Comparison of ENCODE assay signal across 9 cellular contexts in the genomic region with DNA sequence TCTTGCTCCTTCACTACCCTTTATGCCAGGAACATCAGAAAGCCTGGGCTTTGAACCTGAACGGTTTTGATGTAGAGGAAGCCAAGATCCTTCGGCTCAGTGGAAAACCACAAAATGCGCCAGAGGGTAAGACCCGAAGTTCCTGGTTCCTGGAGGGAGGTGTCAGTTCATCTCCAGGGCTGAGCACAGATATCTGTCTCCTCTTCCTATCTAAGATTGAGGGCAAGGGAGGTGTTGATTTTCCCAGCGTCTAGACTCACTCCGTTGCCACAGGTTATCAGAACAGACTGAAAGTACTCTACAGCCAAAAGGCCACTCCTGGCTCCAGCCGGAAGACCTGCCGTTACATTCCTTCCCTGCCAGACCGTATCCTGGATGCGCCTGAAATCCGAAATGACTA. TPM values are rescaled to one million over a fixed set of nuclear protein-coding genes. Genes with fewer than 3 reads are reported as not detected.
A peak's percentile ranks its signal among the peaks of the same experiment; 100 is the strongest.
DNase-seq lines count a peak whose midpoint lies in the region; ATAC-seq and TF ChIP-seq lines count a peak whose summit lies in the region.
"Had no signal": no experiment of that assay in that cellular context is flagged by ENCODE, and none has a peak within 500 bp of the region (broad histone marks: within the 10 kb centered on the region; RNA-seq: fewer than 3 reads in every experiment).

No MANE protein-coding gene starts in this region.

- peak overlapping the region; percentile 47 for H3K27ac Mint-ChIP-seq in activated CD4-positive, alpha-beta memory T cell treated with anti-CD3 and anti-CD28 coated beads for 36 hours

- in situ Hi-C loops in GM23248 (cut with MboI): no loop called here

- intact Hi-C loops in A673 (cut with micrococcal nuclease; ENCODE audit: unreplicated experiment): loop anchor here (10.0 kb wide), 1 partner anchor 115 kb away; no protein-coding TSS in a partner anchor
- intact Hi-C loops in activated CD4-positive, alpha-beta memory T cell treated with anti-CD3 and anti-CD28 coated beads for 36 hours (cut with micrococcal nuclease): loop anchor here (2.0 to 10.0 kb wide), 3 partner anchors 187 to 1455 kb away; a partner anchor contains a TSS
- intact Hi-C loops in aorta (cut with DNase I): no loop called here

- H3K4me2 ChIP-seq in GM23248 (ENCODE audit: unreplicated experiment): peak overlapping the region; percentile 92

- H3F3A ChIP-seq in GM23248 (ENCODE audit: insufficient read depth): peaks cover 54% of the 10 kb centered on the region

- peaks cover 46% of the 10 kb centered on the region for H3K36me3 Mint-ChIP-seq in activated CD4-positive, alpha-beta memory T cell treated with anti-CD3 and anti-CD28 coated beads for 36 hours

- DNase-seq in A673 (ENCODE audit: low spot score): no peak
- no peak for DNase-seq in GM23248
- DNase-seq in activated CD4-positive, alpha-beta memory T cell treated with anti-CD3 and anti-CD28 coated beads for 36 hours: no peak
- no peak for DNase-seq in NK-92 (lab: John Stamatoyannopoulos, UW; ENCODE audit: unreplicated experiment)
- no peak for DNase-seq in NCI-H748 treated with DMSO at 0.1 percent for 48 hours (lab: John Stamatoyannopoulos, UW)
- DNase-seq in aorta: no peak
- DNase-seq: gastrocnemius medialis had no signal

- H4K20me1 ChIP-seq in GM23248 (ENCODE audit: insufficient read depth): no peaks in the 10 kb centered on the region

- BruUV-seq in A673 (replicated peaks; lab: Mats Ljungman, UMichigan): no TSS peak

- peaks cover 57% of the 10 kb centered on the region for H3K79me2 ChIP-seq in GM23248 (ENCODE audit: insufficient read depth)

- H3K9me3 ChIP-seq in A673 (ENCODE audit: low read depth, low read length, poor library complexity, severe bottlenecking): no peaks in the 10 kb centered on the region
- H3K9me3 ChIP-seq in GM23248 (ENCODE audit: low read depth): no peaks in the 10 kb centered on the region
- H3K9me3 ChIP-seq in iPS-18a (ENCODE audit: control insufficient read depth, low read depth, low read length): no peaks in the 10 kb centered on the region
- no peaks in the 10 kb centered on the region for H3K9me3 ChIP-seq in aorta (ENCODE audit: control insufficient read depth, low read length)
- H3K9me3 ChIP-seq: gastrocnemius medialis had no signal

- no peak for ATAC-seq in HG02884 (IDR thresholded peaks at IDR 0.05; ENCODE audit: unreplicated experiment)
- no peak for ATAC-seq in aorta (ENCODE audit: low FRiP score)
- ATAC-seq: gastrocnemius medialis had no signal

- WGBS in GM23248 (ENCODE audit: low coverage in 1 of 2, low lambda C conversion rate in 2 of 2, missing lambda C conversion rate in 2 of 2), 2 experiments: 40 to 47% methylated on average over 11 of the region's 11 CpGs
- 39 to 40% methylated on average over 11 of the region's 11 CpGs for WGBS in aorta, 2 donors

- H3K4me1 ChIP-seq in A673 (ENCODE audit: insufficient read depth, low read length, poor library complexity, severe bottlenecking) (peaks cover 20% of the 10 kb centered on the region), GM23248 (ENCODE audit: insufficient read depth) (peaks cover 12% of the 10 kb centered on the region), iPS-18a (ENCODE audit: control insufficient read depth, low read depth, low read length) (peaks cover 15% of the 10 kb centered on the region), aorta (ENCODE audit: control insufficient read depth in 1 of 2, insufficient read depth in 2 of 2, low read length in 2 of 2) (no peaks in the 10 kb centered on the region)

- H3K27ac ChIP-seq in A673 (ENCODE audit: low read depth, low read length, poor library complexity, severe bottlenecking): peak overlapping the region; percentile 78
- peak overlapping the region; percentile 55; the same call in 1 of the 2 replicates for H3K27ac ChIP-seq in GM23248
- no peak overlapping the region for H3K27ac ChIP-seq in iPS-18a (ENCODE audit: low read length)
- H3K27ac ChIP-seq in aorta (ENCODE audit: low read depth in 1 of 2, low read length in 2 of 2): no peak overlapping the region

- H3K9me2 ChIP-seq in GM23248 (ENCODE audit: insufficient read depth): no peaks in the 10 kb centered on the region

- H3K27me3 ChIP-seq in A673 (replicated peaks; ENCODE audit: insufficient read depth, low read depth, low read length, poor library complexity): no peaks in the 10 kb centered on the region
- no peaks in the 10 kb centered on the region for H3K27me3 ChIP-seq in GM23248 (replicated peaks; ENCODE audit: insufficient read depth)
- no peaks in the 10 kb centered on the region for H3K27me3 ChIP-seq in iPS-18a (ENCODE audit: control insufficient read depth, insufficient read depth, low read length)
- no peaks in the 10 kb centered on the region for H3K27me3 ChIP-seq in aorta (ENCODE audit: control insufficient read depth in 1 of 2, insufficient read depth in 2 of 2, low read length in 1 of 2)
- H3K27me3 ChIP-seq: gastrocnemius medialis had no signal

- H3K4me3 ChIP-seq in A673 (ENCODE audit: low read depth, low read length, poor library complexity, severe bottlenecking): peak overlapping the region; percentile 78
- peak overlapping the region; percentile 97 for H3K4me3 ChIP-seq in GM23248
- H3K4me3 ChIP-seq in iPS-18a (ENCODE audit: low read length): peak overlapping the region; percentile 86
- no peak overlapping the region for H3K4me3 ChIP-seq in aorta (ENCODE audit: low read length in 2 of 2)

- H3K27me3 Mint-ChIP-seq in activated CD4-positive, alpha-beta memory T cell treated with anti-CD3 and anti-CD28 coated beads for 36 hours: no peaks in the 10 kb centered on the region

- no peak overlapping the region for H2AFZ ChIP-seq in GM23248

- H3K9ac ChIP-seq in GM23248: peak overlapping the region; percentile 95
- peak overlapping the region; percentile 86 for H3K9ac ChIP-seq in iPS-18a (ENCODE audit: low read length)

- H3K4me1 Mint-ChIP-seq in activated CD4-positive, alpha-beta memory T cell treated with anti-CD3 and anti-CD28 coated beads for 36 hours (ENCODE audit: low read depth): peaks cover 28% of the 10 kb centered on the region

- CTCF ChIA-PET in A673 (lab: Charles Lee): no interaction called here
- CTCF ChIA-PET in activated CD4-positive, alpha-beta memory T cell treated with anti-CD3 and anti-CD28 coated beads for 36 hours (lab: Charles Lee): interaction anchor here (0.7 kb wide), 1 partner anchor 133 kb away, joined by 3 read pairs; no protein-coding TSS in a partner anchor

- POLR2A ChIA-PET in A673 (lab: Charles Lee; ENCODE audit: low non-redundant PET): no interaction called here
- POLR2A ChIA-PET in activated CD4-positive, alpha-beta memory T cell treated with anti-CD3 and anti-CD28 coated beads for 36 hours (lab: Charles Lee): interaction anchor here (2.9 kb wide), 1 partner anchor 8 kb away, joined by 23 read pairs; a partner anchor contains a TSS

- peaks cover 52% of the 10 kb centered on the region for H3K36me3 ChIP-seq in A673 (ENCODE audit: insufficient read depth, low read length, poor library complexity, severe bottlenecking)
- peaks cover 15% of the 10 kb centered on the region; the same call in 1 of the 2 replicates for H3K36me3 ChIP-seq in GM23248 (ENCODE audit: low read depth)
- peaks cover 34% of the 10 kb centered on the region for H3K36me3 ChIP-seq in iPS-18a (ENCODE audit: control insufficient read depth, low read depth, low read length)
- H3K36me3 ChIP-seq in aorta (ENCODE audit: control insufficient read depth in 1 of 2, insufficient read depth in 2 of 2, low read length in 1 of 2): peaks cover 0 to 8% of the 10 kb centered on the region in 2 donors

- H3K4me3 Mint-ChIP-seq in activated CD4-positive, alpha-beta memory T cell treated with anti-CD3 and anti-CD28 coated beads for 36 hours: peak overlapping the region; percentile 84

- no peak for TF ChIP-seq CTCF in A673 (conservative IDR thresholded peaks at IDR 0.05; ENCODE audit: low read depth, low read length)

- H3K9me3 Mint-ChIP-seq in activated CD4-positive, alpha-beta memory T cell treated with anti-CD3 and anti-CD28 coated beads for 36 hours: no peaks in the 10 kb centered on the region

RNA-seq across cellular contexts. Expression of a gene that starts 0.9 kb away (rescaled TPM):
- total RNA-seq in A673 (2021) (296 and 309 TPM in 2 replicates), aorta (1 to 10 TPM in 1 of 2 donors, under 1 TPM in 1; 0.68 to 1.1 TPM)
- 50.2 and 50.9 TPM in 2 replicates for total RNA-seq in GM23248 (2014; rRNA removed; shearing (Covaris generic))
- polyA plus RNA-seq in GM23248 (2016; fragmentation: Nextera tagmentation; extraction: Ambion mirVana) (48.9 and 55.8 TPM in 2 replicates), aorta (1 to 10 TPM in 1 of 2 donors, under 1 TPM in 1; 0.36 to 1.0 TPM)
- total RNA-seq in activated CD4-positive, alpha-beta memory T cell treated with anti-CD3 and anti-CD28 coated beads for 36 hours: 100 to 1,000 TPM; 152 to 155 TPM

RNA-seq across cellular contexts. Expression of a gene that starts 8.1 kb away (rescaled TPM):
- 47.4 and 53.7 TPM in 2 replicates for total RNA-seq in A673 (2021)
- 106 and 107 TPM in 2 replicates for total RNA-seq in GM23248 (2014; rRNA removed; shearing (Covaris generic))
- polyA plus RNA-seq in GM23248 (2016; fragmentation: Nextera tagmentation; extraction: Ambion mirVana): 152 and 155 TPM in 2 replicates
- 10 to 100 TPM; 63.4 to 64.7 TPM for total RNA-seq in activated CD4-positive, alpha-beta memory T cell treated with anti-CD3 and anti-CD28 coated beads for 36 hours
- total RNA-seq in aorta: 10 to 100 TPM; 57.4 to 57.9 TPM
- polyA plus RNA-seq in aorta: 10 to 100 TPM; 27.8 to 60.5 TPM

RNA-seq across cellular contexts. Expression of a gene that starts 22.1 kb away (rescaled TPM):
- total RNA-seq in A673 (2021): not detected in 2 replicates
- not detected in 2 replicates for total RNA-seq in GM23248 (2014; rRNA removed; shearing (Covaris generic))
- polyA plus RNA-seq in GM23248 (2016; fragmentation: Nextera tagmentation; extraction: Ambion mirVana): not detected in 2 replicates
- not detected for total RNA-seq in activated CD4-positive, alpha-beta memory T cell treated with anti-CD3 and anti-CD28 coated beads for 36 hours
- under 1 TPM; 0.18 to 0.52 TPM for total RNA-seq in aorta
- under 1 TPM in 1 of 2 donors, not detected in 1; 0.20 TPM for polyA plus RNA-seq in aorta
- total RNA-seq: gastrocnemius medialis had no signal

RNA-seq across cellular contexts. Expression of a gene that starts 29.9 kb away (rescaled TPM):
- total RNA-seq in A673 (2021) (36.7 TPM in 2 replicates), aorta (10 to 100 TPM; 32.6 to 34.9 TPM)
- 51.1 and 53.5 TPM in 2 replicates for total RNA-seq in GM23248 (2014; rRNA removed; shearing (Covaris generic))
- polyA plus RNA-seq in GM23248 (2016; fragmentation: Nextera tagmentation; extraction: Ambion mirVana) (78.3 and 80.6 TPM in 2 replicates), aorta (10 to 100 TPM; 28.9 to 32.2 TPM)
- 10 to 100 TPM; 38.9 to 39.4 TPM for total RNA-seq in activated CD4-positive, alpha-beta memory T cell treated with anti-CD3 and anti-CD28 coated beads for 36 hours

RNA-seq across cellular contexts. Expression of a gene that starts 30.0 kb away (rescaled TPM):
- total RNA-seq in A673 (2021) (27.9 and 34.6 TPM in 2 replicates), aorta (10 to 100 TPM; 70.6 to 91.5 TPM)
- total RNA-seq in GM23248 (2014; rRNA removed; shearing (Covaris generic)): 12.6 and 23.8 TPM in 2 replicates
- polyA plus RNA-seq in GM23248 (2016; fragmentation: Nextera tagmentation; extraction: Ambion mirVana) (5.6 and 6.4 TPM in 2 replicates), aorta (10 to 100 TPM in 1 of 2 donors, 1 to 10 TPM in 1; 5.6 to 22.6 TPM)
- 10 to 100 TPM; 27.3 to 37.6 TPM for total RNA-seq in activated CD4-positive, alpha-beta memory T cell treated with anti-CD3 and anti-CD28 coated beads for 36 hours

Comparison
In these comparisons a context has a peak if more than half of its experiments do, and no peak if none do; other contexts are left out.
1. H3K27ac ChIP-seq: peak in A673 (single experiment) and GM23248 (single experiment); none in iPS-18a (single experiment) and aorta (0 of 2).
2. H3K4me3 ChIP-seq: peak in A673 (single experiment), GM23248 (single experiment) and iPS-18a (single experiment); none in aorta (0 of 2).
3. RNA of a gene that starts 0.9 kb away (total RNA-seq): 296 to 309 TPM in A673, 152 to 155 TPM in activated CD4-positive, alpha-beta memory T cell treated with anti-CD3 and anti-CD28 coated beads for 36 hours and 50.2 to 50.9 TPM in GM23248; 0.68 to 1.1 TPM in aorta; every median in the first group is over 10 times any median in the second.
4. intact Hi-C loops: an anchor here in A673 (10.0 kb wide) and activated CD4-positive, alpha-beta memory T cell treated with anti-CD3 and anti-CD28 coated beads for 36 hours (2.0 to 10.0 kb wide); none called in aorta.